Comparison of ENCODE assay signal across 8 cellular contexts in genomic region chrX:153598541-153599191, GRCh38. TPM values are rescaled to one million over a fixed set of nuclear protein-coding genes. Genes with fewer than 3 reads are reported as not detected.
DNase-seq lines count a peak whose midpoint lies in the region; ATAC-seq and TF ChIP-seq lines count a peak whose summit lies in the region.

CCNQ (minus strand) TSS chrX:153599139; CDS start chrX:153599073, 66 bp downstream.

- H3K36me3 ChIP-seq in colonic mucosa (no peaks in the 10 kb centered on the region), liver (ENCODE audit: control insufficient read depth in 4 of 4, insufficient read depth in 3 of 4, low read depth in 1 of 4, low read length in 3 of 4) (peaks cover 0 to 3% (median 2%) of the 10 kb centered on the region in 4 donors)

- H3K9ac ChIP-seq in colonic mucosa (ENCODE audit: low read depth in 2 of 2, low read length in 2 of 2) (peak within 1 kb of the TSS; percentile 57 to 83), liver (ENCODE audit: low read depth in 1 of 2, low read length in 2 of 2) (peak within 1 kb of the TSS; percentile 44 to 74)

- H3K4me3 ChIP-seq in colonic mucosa: peak within 1 kb of the TSS; percentile 60
- H3K4me3 ChIP-seq in liver (ENCODE audit: low read depth in 1 of 3, low read length in 3 of 3): peak within 1 kb of the TSS; percentile 33 to 83 (median 76)

- no peak for TF ChIP-seq RAD21 in liver (IDR thresholded peaks at IDR 0.05)

- no peaks in the 10 kb centered on the region for H3K9me3 Mint-ChIP-seq in stimulated activated naive CD8-positive, alpha-beta T cell treated with anti-CD3 and anti-CD28 coated beads, Interleukin-15, Interleukin-2, amounts not matched to agents 100 ng/mL and 50 ng/mL, for 24 hours

- peak within 1 kb of the TSS; percentile 87 for H3K4me3 Mint-ChIP-seq in stimulated activated naive CD8-positive, alpha-beta T cell treated with anti-CD3 and anti-CD28 coated beads, Interleukin-15, Interleukin-2, amounts not matched to agents 100 ng/mL and 50 ng/mL, for 24 hours

- H3K9me3 ChIP-seq in colonic mucosa (no peaks in the 10 kb centered on the region), liver (ENCODE audit: control insufficient read depth in 4 of 4, low read length in 3 of 4) (no peaks in the 10 kb centered on the region)

- intact Hi-C loops in colonic mucosa (cut with DNase I): no loop called here

- H3K4me1 ChIP-seq in colonic mucosa (no peaks in the 10 kb centered on the region), liver (ENCODE audit: control insufficient read depth in 4 of 4, insufficient read depth in 4 of 4, low read length in 3 of 4) (peaks cover 0 to 24% (median 12%) of the 10 kb centered on the region in 4 donors)

- WGBS in liver: under 1% methylated on average over 57 of the region's 79 CpGs

- H3K4me1 Mint-ChIP-seq in stimulated activated naive CD8-positive, alpha-beta T cell treated with anti-CD3 and anti-CD28 coated beads, Interleukin-15, Interleukin-2, amounts not matched to agents 100 ng/mL and 50 ng/mL, for 24 hours (ENCODE audit: low read depth): peaks cover 33% of the 10 kb centered on the region

- no peaks in the 10 kb centered on the region for H3K27me3 ChIP-seq in colonic mucosa
- H3K27me3 ChIP-seq in liver (ENCODE audit: control insufficient read depth in 4 of 4, insufficient read depth in 4 of 4, low read length in 3 of 4): no peaks in the 10 kb centered on the region

- H3K27me3 Mint-ChIP-seq in stimulated activated naive CD8-positive, alpha-beta T cell treated with anti-CD3 and anti-CD28 coated beads, Interleukin-15, Interleukin-2, amounts not matched to agents 100 ng/mL and 50 ng/mL, for 24 hours: no peaks in the 10 kb centered on the region

- H3K27ac Mint-ChIP-seq in stimulated activated naive CD8-positive, alpha-beta T cell treated with anti-CD3 and anti-CD28 coated beads, Interleukin-15, Interleukin-2, amounts not matched to agents 100 ng/mL and 50 ng/mL, for 24 hours: peak within 1 kb of the TSS; percentile 40

- DNase-seq in CD1c-positive myeloid dendritic cell (ENCODE audit: extremely low spot score): peak; percentile 21
- DNase-seq in colonic mucosa: no peak
- no peak for DNase-seq in NCI-H2107 (lab: John Stamatoyannopoulos, UW)

- ATAC-seq in GM19372 (IDR thresholded peaks at IDR 0.05; ENCODE audit: low read depth, unreplicated experiment) (peak; percentile 42), HG03432 (IDR thresholded peaks at IDR 0.05; ENCODE audit: unreplicated experiment) (peak; percentile 57), SK-N-SH treated with all-trans-retinoic acid at 6 μM for 48 hours (peak; percentile 70)

- H3K27ac ChIP-seq in colonic mucosa (peak within 1 kb of the TSS; percentile 32), liver (ENCODE audit: low read depth in 1 of 2, low read length in 2 of 2) (peak within 1 kb of the TSS; percentile 37 to 49)

- H3K36me3 Mint-ChIP-seq in stimulated activated naive CD8-positive, alpha-beta T cell treated with anti-CD3 and anti-CD28 coated beads, Interleukin-15, Interleukin-2, amounts not matched to agents 100 ng/mL and 50 ng/mL, for 24 hours (ENCODE audit: low read depth): peaks cover 6% of the 10 kb centered on the region

- no peak for TF ChIP-seq CTCF in colonic mucosa (IDR thresholded peaks at IDR 0.05)
- no peak for TF ChIP-seq CTCF in liver (IDR thresholded peaks at IDR 0.05; ENCODE audit: low read depth, low read length, missing input control)

TF ChIP-seq in SK-N-SH treated with all-trans-retinoic acid at 6 μM for 48 hours, 23 proteins besides CTCF, POLR2A, EP300 and RAD21:
- TF ChIP-seq ISL1 (CRISPR knock-in tag; IDR thresholded peaks at IDR 0.05) (no peak), ZFP30 (CRISPR knock-in tag; IDR thresholded peaks at IDR 0.05) (no peak), CREB5 (CRISPR knock-in tag; IDR thresholded peaks at IDR 0.05; ENCODE audit: low read depth) (no peak), CSDC2 (CRISPR knock-in tag; IDR thresholded peaks at IDR 0.05) (no peak), CSRNP3 (CRISPR knock-in tag; IDR thresholded peaks at IDR 0.05) (no peak)

TF ChIP-seq in liver, 16 proteins besides CTCF, POLR2A, EP300 and RAD21:
- TF ChIP-seq YY1 (IDR thresholded peaks at IDR 0.05): no peak
- no peak for TF ChIP-seq FOXA1 (IDR thresholded peaks at IDR 0.05)
- no peak for TF ChIP-seq HNF4G (IDR thresholded peaks at IDR 0.05)
- TF ChIP-seq EGR1 (IDR thresholded peaks at IDR 0.05; ENCODE audit: low read depth in 2 of 2): no peak
- no peak for TF ChIP-seq TAF1 (conservative IDR thresholded peaks at IDR 0.05)
- no peak for TF ChIP-seq ZBTB33 (IDR thresholded peaks at IDR 0.05)
- no peak for TF ChIP-seq MAX (IDR thresholded peaks at IDR 0.05)
- no peak for TF ChIP-seq ATF3 (IDR thresholded peaks at IDR 0.05)
- TF ChIP-seq REST (IDR thresholded peaks at IDR 0.05): no peak

RNA-seq across cellular contexts. Expression of gene CCNQ, which starts in this region (rescaled TPM):
- total RNA-seq in colonic mucosa (10 to 100 TPM; 16.3 to 24.0 TPM), liver (1 to 10 TPM; 8.9 to 9.7 TPM)
- 10 to 100 TPM in 1 of 2 donors, 1 to 10 TPM in 1; 9.9 to 14.7 TPM for polyA plus RNA-seq in liver
